In the genomic region with DNA sequence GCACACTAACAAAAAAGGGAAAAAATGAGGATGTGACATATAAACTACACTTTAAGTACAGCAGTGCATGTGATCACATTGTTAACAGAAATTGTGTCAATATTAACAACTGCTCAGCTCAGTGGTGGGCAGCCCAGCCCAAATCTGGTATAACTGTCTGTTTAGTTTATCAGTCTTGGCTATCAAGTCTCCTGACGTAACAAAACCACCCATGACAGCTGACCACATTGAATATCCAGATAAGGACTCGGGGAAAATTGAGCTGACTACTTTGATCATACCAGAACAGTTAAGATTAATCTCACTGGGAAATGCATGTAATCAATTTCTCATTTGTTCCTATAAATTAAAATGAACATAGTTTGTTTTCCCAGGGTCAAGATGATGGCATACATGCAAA, we compare ENCODE assay signal across 11 cellular contexts.
"Had no signal": no experiment of that assay in that cellular context is flagged by ENCODE, and none has a peak within 500 bp of the region (broad histone marks: within the 10 kb centered on the region; RNA-seq: fewer than 3 reads in every experiment).

No MANE protein-coding gene starts in this region.

- DNase-seq: effector memory CD4-positive, alpha-beta T cell; glutamatergic neuron; kidney; left cardiac atrium; left ventricle myocardium inferior; lower lobe of right lung; natural killer cell; sigmoid colon; stimulated activated naive CD4-positive, alpha-beta T cell treated with Interleukin-2 at 50 U/mL for 16 hours; trophoblast cell had no signal

- FAIRE-seq: endometrium, kidney had no signal
